In genomic region chr3:144522461-144522860, GRCh38 we compare ENCODE assay signal across 9 cellular contexts.
"Had no signal": no experiment of that assay in that cellular context is flagged by ENCODE, and none has a peak within 500 bp of the region (broad histone marks: within the 10 kb centered on the region; RNA-seq: fewer than 3 reads in every experiment).

No MANE protein-coding gene starts in this region.

- H3K4me3 ChIP-seq: GM23248, GM23338, HAP-1 had no signal

- H3K36me3 ChIP-seq: HAP-1 had no signal

- H3K27ac ChIP-seq: GM23248 had no signal

- H3K9me3 ChIP-seq: HAP-1 had no signal

- DNase-seq: GM23248, GOT3, H7, H9, HCEC 1CT, HFFc6 had no signal

- ATAC-seq: GM23338, HCT116 had no signal
